In genomic region chr1:228210684-228211083, GRCh38 we compare ENCODE assay signal across 1 cellular context.
TF ChIP-seq lines count a peak whose summit lies in the region.

No MANE protein-coding gene starts in this region.

TF ChIP-seq in HCT116, 20 proteins besides CTCF, POLR2A, EP300 and RAD21:
- no peak for TF ChIP-seq ZNF274 (IDR thresholded peaks at IDR 0.05; ENCODE audit: low read depth, low read length)
- no peak for TF ChIP-seq CBX3 (IDR thresholded peaks at IDR 0.05; ENCODE audit: low read depth)
- no peak for TF ChIP-seq EGR1 (IDR thresholded peaks at IDR 0.05; ENCODE audit: low read depth)
- TF ChIP-seq SRF (IDR thresholded peaks at IDR 0.05; ENCODE audit: low read depth), result no peak
- no peak for TF ChIP-seq ZFX (IDR thresholded peaks at IDR 0.05)
- no peak for TF ChIP-seq EZH2phosphoT487 (IDR thresholded peaks at IDR 0.05; ENCODE audit: borderline replicate concordance)
- TF ChIP-seq ZBTB33 (IDR thresholded peaks at IDR 0.05; ENCODE audit: extremely low read depth, insufficient replicate concordance, low read length), result no peak
- no peak for TF ChIP-seq EZH2 (IDR thresholded peaks at IDR 0.05)
- no peak for TF ChIP-seq YY1 (IDR thresholded peaks at IDR 0.05; ENCODE audit: extremely low read depth, insufficient replicate concordance, low read depth, low read length)
- no peak for TF ChIP-seq FOSL1 (IDR thresholded peaks at IDR 0.05; ENCODE audit: low read depth)
- no peak for TF ChIP-seq REST (IDR thresholded peaks at IDR 0.05; ENCODE audit: low read depth)
- no peak for TF ChIP-seq JUND (IDR thresholded peaks at IDR 0.05)
- no peak for TF ChIP-seq POLR2AphosphoS5 (IDR thresholded peaks at IDR 0.05; ENCODE audit: low read depth, low read length)
- no peak for TF ChIP-seq MAX (IDR thresholded peaks at IDR 0.05)
TF ChIP-seq in HCT116: peak in this region for 0.
